8 cellular contexts compared by ENCODE assay signal in the genomic region with DNA sequence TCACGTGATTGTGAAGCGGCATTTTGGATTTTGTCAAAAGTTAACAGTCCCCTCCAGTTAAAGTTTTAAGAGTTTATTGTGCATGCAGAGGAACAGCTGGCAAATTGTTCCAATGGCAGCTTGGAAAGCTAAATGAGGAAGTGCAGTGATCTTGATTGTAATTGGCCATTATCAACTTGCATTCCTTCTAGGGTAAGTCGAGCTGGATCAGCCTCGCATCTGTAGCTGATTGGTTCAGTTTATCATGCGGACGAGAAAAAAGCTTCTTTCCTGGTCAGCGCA. TPM values are rescaled to one million over a fixed set of nuclear protein-coding genes. Genes with fewer than 3 reads are reported as not detected.
A peak's percentile ranks its signal among the peaks of the same experiment; 100 is the strongest.
DNase-seq lines count a peak whose midpoint lies in the region; ATAC-seq and TF ChIP-seq lines count a peak whose summit lies in the region.

No MANE protein-coding gene starts in this region.

- DNase-seq in NCI-H2029 (lab: John Stamatoyannopoulos, UW), result peak; percentile 60
- DNase-seq in NCI-H2029 treated with DMSO at 0.1 percent for 48 hours (lab: John Stamatoyannopoulos, UW), result no peak
- peak; percentile 48 for DNase-seq in HCT116 (ENCODE audit: low read depth, low spot score)
- DNase-seq in Peyer's patch, result no peak
- DNase-seq in dedifferentiated amniotic fluid mesenchymal stem cell (ENCODE audit: extremely low spot score), result peak; percentile 50
- DNase-seq in medulla oblongata (ENCODE audit: extremely low spot score), result peak; percentile 41
- no peak for DNase-seq in type B pancreatic cell (ENCODE audit: extremely low spot score, unreplicated experiment)

- H3K27me3 Mint-ChIP-seq in type B pancreatic cell, result peaks cover 16% of the 10 kb centered on the region

- H3K27me3 ChIP-seq in HCT116 (ENCODE audit: insufficient read depth, low read length) (no peaks in the 10 kb centered on the region), Peyer's patch (no peaks in the 10 kb centered on the region)

- H3K27ac ChIP-seq in HCT116 (ENCODE audit: low read depth, low read length) (peak overlapping the region; percentile 93), Peyer's patch (peak overlapping the region in 3 of 4 donors; percentile 85 to 93 (median 86))

- peaks cover 12% of the 10 kb centered on the region for H3K4me1 Mint-ChIP-seq in type B pancreatic cell (ENCODE audit: unreplicated experiment)

- H3K4me3 ChIP-seq in HCT116 (replicated peaks in 1 of 2; ENCODE audit: low read depth in 1 of 2, low read length in 2 of 2) (peak overlapping the region; percentile 81), Peyer's patch (peak overlapping the region; percentile 68 to 96 (median 81))

- H4K20me1 ChIP-seq in HCT116 (ENCODE audit: insufficient read depth), result no peaks in the 10 kb centered on the region

- H3K9me3 Mint-ChIP-seq in type B pancreatic cell, result no peaks in the 10 kb centered on the region

- POLR2A ChIA-PET in HCT116 (lab: Charles Lee), result interaction anchor here (0.9 to 1.0 kb wide), 3 partner anchors 27 to 85 kb away, joined by 4 to 5 read pairs (median 5); partner anchors contain the start of genes ZKSCAN5, ZNF394 and ZNF655

- CTCF ChIA-PET in HCT116 (lab: Charles Lee), result no interaction called here

- H3K9me3 ChIP-seq in HCT116 (ENCODE audit: control insufficient read depth in 1 of 2, insufficient read depth in 1 of 2, low read depth in 1 of 2, low read length in 2 of 2), result no peaks in the 10 kb centered on the region
- no peaks in the 10 kb centered on the region for H3K9me3 ChIP-seq in Peyer's patch

- H3K4me2 ChIP-seq in HCT116 (ENCODE audit: low read length), result peak overlapping the region; percentile 77

- peaks cover 0 to 2% of the 10 kb centered on the region in 2 experiments; a peak in 2 of 4 replicates for H3K36me3 ChIP-seq in HCT116 (ENCODE audit: control insufficient read depth in 1 of 2, insufficient read depth in 2 of 2, low read length in 2 of 2)
- H3K36me3 ChIP-seq in Peyer's patch, result peaks cover 0 to 5% (median 0%) of the 10 kb centered on the region in 3 donors

- H3K9me2 ChIP-seq in HCT116 (ENCODE audit: insufficient read depth), result no peaks in the 10 kb centered on the region

- BruUV-seq in HCT116 (replicated peaks; lab: Mats Ljungman, UMichigan), result TSS peak; percentile 84

- RAD21 ChIA-PET in HCT116 (lab: Charles Lee; ENCODE audit: low non-redundant PET in 1 of 2, low total read pairs in 2 of 2, uncharacterized antibody in 2 of 2, unreplicated experiment in 2 of 2), result no interaction called here

- peak overlapping the region; percentile 99 for H3K4me3 Mint-ChIP-seq in type B pancreatic cell

- peaks cover 3% of the 10 kb centered on the region for H3K36me3 Mint-ChIP-seq in type B pancreatic cell

- peak overlapping the region; percentile 81 for H3K9ac ChIP-seq in HCT116 (ENCODE audit: low read length)

- no peak for TF ChIP-seq RAD21 in HCT116 (IDR thresholded peaks at IDR 0.05; ENCODE audit: low read depth)

- TF ChIP-seq POLR2A in HCT116 (IDR thresholded peaks at IDR 0.05; ENCODE audit: borderline replicate concordance, extremely low read depth, insufficient read depth, insufficient read length) (no peak), Peyer's patch (IDR thresholded peaks at IDR 0.05) (no peak)

- H3K4me1 ChIP-seq in HCT116 (ENCODE audit: control insufficient read depth in 1 of 2, insufficient read depth in 2 of 2, low read length in 2 of 2) (peaks cover 0 to 13% of the 10 kb centered on the region in 2 experiments; a peak in 2 of 4 replicates), Peyer's patch (peaks cover 0 to 10% (median 4%) of the 10 kb centered on the region in 4 donors)

- ATAC-seq in HCT116, result peak; percentile 34
- ATAC-seq in HG02852 (IDR thresholded peaks at IDR 0.05; ENCODE audit: unreplicated experiment), result no peak

- peaks cover 52% of the 10 kb centered on the region for H3K79me2 ChIP-seq in HCT116 (ENCODE audit: insufficient read depth, low read length)

- intact Hi-C loops in HCT116 (cut with micrococcal nuclease), result loop anchor here (2.0 kb wide), 1 partner anchor 28 kb away; the partner anchor contains the start of gene ZNF394

- peak overlapping the region; percentile 94 for H3K27ac Mint-ChIP-seq in type B pancreatic cell

- H2AFZ ChIP-seq in HCT116 (ENCODE audit: low read depth, low read length, poor library complexity, severe bottlenecking), result no peak overlapping the region

- no peak for TF ChIP-seq CTCF in HCT116 (IDR thresholded peaks at IDR 0.05 in 2 of 3, conservative IDR thresholded peaks at IDR 0.05 in 1 of 3; ENCODE audit: borderline replicate concordance in 1 of 3, insufficient read depth in 1 of 3, low read depth in 2 of 3, low read length in 2 of 3)
- no peak for TF ChIP-seq CTCF in Peyer's patch (IDR thresholded peaks at IDR 0.05)
- no peak for TF ChIP-seq CTCF in type B pancreatic cell (conservative IDR thresholded peaks at IDR 0.05)

TF ChIP-seq in HCT116, 20 proteins besides CTCF, POLR2A, EP300 and RAD21 (continues in another document):
- no peak for TF ChIP-seq SRF (IDR thresholded peaks at IDR 0.05; ENCODE audit: low read depth)
- TF ChIP-seq, protein P1, sequence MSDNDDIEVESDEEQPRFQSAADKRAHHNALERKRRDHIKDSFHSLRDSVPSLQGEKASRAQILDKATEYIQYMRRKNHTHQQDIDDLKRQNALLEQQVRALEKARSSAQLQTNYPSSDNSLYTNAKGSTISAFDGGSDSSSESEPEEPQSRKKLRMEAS (IDR thresholded peaks at IDR 0.05), result no peak
- TF ChIP-seq FOSL1 (IDR thresholded peaks at IDR 0.05; ENCODE audit: low read depth), result no peak
- TF ChIP-seq ATF3 (IDR thresholded peaks at IDR 0.05), result no peak
- TF ChIP-seq SP1 (IDR thresholded peaks at IDR 0.05; ENCODE audit: low read depth), result no peak
- TF ChIP-seq EGR1 (IDR thresholded peaks at IDR 0.05; ENCODE audit: low read depth), result no peak
- no peak for TF ChIP-seq TCF7L2 (IDR thresholded peaks at IDR 0.05; ENCODE audit: borderline replicate concordance, extremely low read depth, insufficient read depth, insufficient read length)
- TF ChIP-seq ZNF274 (IDR thresholded peaks at IDR 0.05; ENCODE audit: low read depth, low read length), result no peak
- no peak for TF ChIP-seq YY1 (IDR thresholded peaks at IDR 0.05; ENCODE audit: extremely low read depth, insufficient replicate concordance, low read depth, low read length)
- TF ChIP-seq SIN3A (IDR thresholded peaks at IDR 0.05; ENCODE audit: low read depth), result no peak
- no peak for TF ChIP-seq EZH2 (IDR thresholded peaks at IDR 0.05)
- TF ChIP-seq, protein P2, sequence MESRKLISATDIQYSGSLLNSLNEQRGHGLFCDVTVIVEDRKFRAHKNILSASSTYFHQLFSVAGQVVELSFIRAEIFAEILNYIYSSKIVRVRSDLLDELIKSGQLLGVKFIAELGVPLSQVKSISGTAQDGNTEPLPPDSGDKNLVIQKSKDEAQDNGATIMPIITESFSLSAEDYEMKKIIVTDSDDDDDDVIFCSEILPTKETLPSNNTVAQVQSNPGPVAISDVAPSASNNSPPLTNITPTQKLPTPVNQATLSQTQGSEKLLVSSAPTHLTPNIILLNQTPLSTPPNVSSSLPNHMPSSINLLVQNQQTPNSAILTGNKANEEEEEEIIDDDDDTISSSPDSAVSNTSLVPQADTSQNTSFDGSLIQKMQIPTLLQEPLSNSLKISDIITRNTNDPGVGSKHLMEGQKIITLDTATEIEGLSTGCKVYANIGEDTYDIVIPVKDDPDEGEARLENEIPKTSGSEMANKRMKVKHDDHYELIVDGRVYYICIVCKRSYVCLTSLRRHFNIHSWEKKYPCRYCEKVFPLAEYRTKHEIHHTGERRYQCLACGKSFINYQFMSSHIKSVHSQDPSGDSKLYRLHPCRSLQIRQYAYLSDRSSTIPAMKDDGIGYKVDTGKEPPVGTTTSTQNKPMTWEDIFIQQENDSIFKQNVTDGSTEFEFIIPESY (IDR thresholded peaks at IDR 0.05; ENCODE audit: extremely low read depth, insufficient replicate concordance, low read length), result no peak
- TF ChIP-seq CEBPB (IDR thresholded peaks at IDR 0.05; ENCODE audit: low read depth), result no peak

RNA-seq across cellular contexts. Expression of gene ZNF789, which starts 0.6 kb away (rescaled TPM):
- total RNA-seq in HCT116 (2021; ENCODE audit: unreplicated experiment) (8.2 TPM), Peyer's patch (10 to 100 TPM; 23.8 to 44.8 (median 36.8) TPM), type B pancreatic cell (ENCODE audit: low replicate concordance) (12.6 and 19.0 TPM in 2 replicates)
- 5.5 and 7.5 TPM in 2 replicates for polyA plus RNA-seq in HCT116 (2012)

RNA-seq across cellular contexts. Expression of gene ATP5MF, which starts 7.3 kb away (rescaled TPM):
- 351 TPM for total RNA-seq in HCT116 (2021; ENCODE audit: unreplicated experiment)
- polyA plus RNA-seq in HCT116 (2012), result 377 and 624 TPM in 2 replicates
- total RNA-seq in Peyer's patch, result 100 to 1,000 TPM; 352 to 597 (median 546) TPM
- 345 and 403 TPM in 2 replicates for total RNA-seq in type B pancreatic cell (ENCODE audit: low replicate concordance)

RNA-seq across cellular contexts. Expression of gene ZNF394, which starts 26.8 kb away (rescaled TPM):
- total RNA-seq in HCT116 (2021; ENCODE audit: unreplicated experiment) (22.1 TPM), Peyer's patch (10 to 100 TPM; 37.3 to 71.8 (median 58.0) TPM), type B pancreatic cell (ENCODE audit: low replicate concordance) (24.3 and 31.8 TPM in 2 replicates)
- polyA plus RNA-seq in HCT116 (2012), result 9.9 and 11.0 TPM in 2 replicates

RNA-seq across cellular contexts. Expression of gene ZKSCAN5, which starts 31.2 kb away (rescaled TPM):
- total RNA-seq in HCT116 (2021; ENCODE audit: unreplicated experiment) (10.2 TPM), Peyer's patch (10 to 100 TPM in 2 of 4 donors, 1 to 10 TPM in 2; 7.2 to 20.6 (median 11.7) TPM), type B pancreatic cell (ENCODE audit: low replicate concordance) (9.2 and 14.0 TPM in 2 replicates)
- polyA plus RNA-seq in HCT116 (2012), result 6.0 and 7.0 TPM in 2 replicates

RNA-seq across cellular contexts. Expression of gene CPSF4, which starts 34.5 kb away (rescaled TPM):
- total RNA-seq in HCT116 (2021; ENCODE audit: unreplicated experiment) (67.0 TPM), Peyer's patch (10 to 100 TPM; 21.4 to 42.2 (median 35.5) TPM), type B pancreatic cell (ENCODE audit: low replicate concordance) (48.4 and 64.1 TPM in 2 replicates)
- polyA plus RNA-seq in HCT116 (2012), result 46.3 and 48.6 TPM in 2 replicates

Comparison
In these comparisons a context has a peak if more than half of its experiments do, and no peak if none do; other contexts are left out.
1. DNase-seq: peak in NCI-H2029 (single experiment), HCT116 (single experiment), dedifferentiated amniotic fluid mesenchymal stem cell (single experiment) and medulla oblongata (single experiment); none in NCI-H2029 treated with DMSO at 0.1 percent for 48 hours (single experiment), Peyer's patch (0 of 3) and type B pancreatic cell (single experiment).